ENCODE assay signal across 1 cellular context in the genomic region with DNA sequence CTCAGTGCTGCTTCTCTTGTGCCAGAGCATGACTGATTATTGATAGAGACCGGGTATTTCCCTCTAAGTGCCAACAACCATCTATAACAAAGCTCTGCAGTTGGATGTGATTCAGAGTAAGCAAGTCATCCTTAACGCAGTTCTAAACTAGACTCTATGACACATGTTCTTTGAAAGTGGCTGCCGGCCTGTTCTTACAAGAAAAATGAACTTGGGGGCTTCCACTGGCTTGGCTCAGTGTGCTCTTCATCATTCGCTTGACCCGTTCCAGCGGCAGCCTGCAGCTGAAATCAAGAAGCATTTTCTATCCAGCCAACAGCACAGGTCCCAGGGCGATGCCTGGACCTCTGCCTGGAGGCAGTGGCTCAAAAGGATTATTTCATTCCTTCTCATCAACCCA.
TF ChIP-seq lines count a peak whose summit lies in the region.

No MANE protein-coding gene starts in this region.

TF ChIP-seq in WTC11, 78 proteins besides CTCF, POLR2A, EP300 and RAD21 (continued from another document):
- TF ChIP-seq, protein P1, sequence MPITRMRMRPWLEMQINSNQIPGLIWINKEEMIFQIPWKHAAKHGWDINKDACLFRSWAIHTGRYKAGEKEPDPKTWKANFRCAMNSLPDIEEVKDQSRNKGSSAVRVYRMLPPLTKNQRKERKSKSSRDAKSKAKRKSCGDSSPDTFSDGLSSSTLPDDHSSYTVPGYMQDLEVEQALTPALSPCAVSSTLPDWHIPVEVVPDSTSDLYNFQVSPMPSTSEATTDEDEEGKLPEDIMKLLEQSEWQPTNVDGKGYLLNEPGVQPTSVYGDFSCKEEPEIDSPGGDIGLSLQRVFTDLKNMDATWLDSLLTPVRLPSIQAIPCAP (CRISPR knock-in tag; IDR thresholded peaks at IDR 0.05): no peak
